Comparison of ENCODE assay signal across 8 cellular contexts in genomic region chr17:40560592-40561293, GRCh38. TPM values are rescaled to one million over a fixed set of nuclear protein-coding genes. Genes with fewer than 3 reads are reported as not detected.
DNase-seq lines count a peak whose midpoint lies in the region; ATAC-seq and TF ChIP-seq lines count a peak whose summit lies in the region.

No MANE protein-coding gene starts in this region.

- H3K27me3 ChIP-seq in AG04450 (ENCODE audit: control insufficient read depth, insufficient read depth, low read length), result peaks cover 21% of the 10 kb centered on the region
- no peaks in the 10 kb centered on the region for H3K27me3 ChIP-seq in dorsolateral prefrontal cortex

- intact Hi-C loops in dorsolateral prefrontal cortex (cut with DNase I), result loop anchor here (1.0 to 5.0 kb wide), 4 partner anchors 28 to 258 kb away; no protein-coding TSS in a partner anchor

- no peak overlapping the region for H3K27ac Mint-ChIP-seq in progenitor cell of endocrine pancreas

- no peaks in the 10 kb centered on the region for H3K9me3 Mint-ChIP-seq in progenitor cell of endocrine pancreas (ENCODE audit: low read depth)

- CTCF ChIA-PET in AG04450 (lab: Charles Lee), result interaction anchor here (0.6 to 7.7 kb wide), 28 partner anchors 9 to 343 kb away, joined by 3 to 174 read pairs (median 6); partner anchors contain the start of gene TOP2A

- H3K9me3 ChIP-seq in AG04450 (ENCODE audit: control insufficient read depth, insufficient read depth, low read length), result no peaks in the 10 kb centered on the region

- no peak for TF ChIP-seq CTCF in AG04450 (IDR thresholded peaks at IDR 0.05; ENCODE audit: low read depth, low read length)
- peak in 18 of 56 donors; percentile 1 to 52 (median 8) for TF ChIP-seq CTCF in dorsolateral prefrontal cortex (IDR thresholded peaks at IDR 0.05 in 54 of 56, conservative IDR thresholded peaks at IDR 0.05 in 2 of 56; ENCODE audit: low read depth in 1 of 56, partially characterized antibody in 56 of 56)
- TF ChIP-seq CTCF in progenitor cell of endocrine pancreas (IDR thresholded peaks at IDR 0.05; ENCODE audit: unreplicated experiment), result no peak

- H3K27ac ChIP-seq in AG04450 (ENCODE audit: low read depth, low read length) (peak overlapping the region; percentile 77), dorsolateral prefrontal cortex (peak overlapping the region in 36 of 59 donors; percentile 14 to 84 (median 60))

- no peaks in the 10 kb centered on the region for H3K36me3 Mint-ChIP-seq in progenitor cell of endocrine pancreas (ENCODE audit: insufficient read depth)

- peaks cover 50% of the 10 kb centered on the region for H3K27me3 Mint-ChIP-seq in progenitor cell of endocrine pancreas

- no peaks in the 10 kb centered on the region for H3K4me1 Mint-ChIP-seq in progenitor cell of endocrine pancreas (ENCODE audit: low read depth)

- POLR2A ChIA-PET in AG04450 (lab: Yijun Ruan, JAX), result interaction anchor here (0.6 to 2.0 kb wide), 8 partner anchors 9 to 111 kb away, joined by 3 to 16 read pairs (median 4); no protein-coding TSS in a partner anchor

- DNase-seq in AG04450 (ENCODE audit: low read depth, low spot score) (no peak), dorsolateral prefrontal cortex (peak in 3 of 10 donors; percentile 6 to 42 (median 12)), progenitor cell of endocrine pancreas (ENCODE audit: low spot score, unreplicated experiment) (peak; percentile 3), DMS153 (lab: John Stamatoyannopoulos, UW) (no peak), COLO668 (lab: John Stamatoyannopoulos, UW; ENCODE audit: unreplicated experiment) (no peak)
- DNase-seq in activated CD4-positive, CD25-positive, alpha-beta regulatory T cell (lab: John Stamatoyannopoulos, UW), result peak; percentile 39 to 67 (median 51)

- no peak overlapping the region for H3K4me3 Mint-ChIP-seq in progenitor cell of endocrine pancreas (ENCODE audit: low read depth)

- H3K4me3 ChIP-seq in AG04450 (ENCODE audit: low read depth, low read length) (no peak overlapping the region), dorsolateral prefrontal cortex (peak overlapping the region in 37 of 59 donors; percentile 4 to 53 (median 29))

- ATAC-seq in GM19328 (IDR thresholded peaks at IDR 0.05; ENCODE audit: unreplicated experiment), result peak; percentile 41
- ATAC-seq in HG03565 (IDR thresholded peaks at IDR 0.05; ENCODE audit: unreplicated experiment), result peak; percentile 39

RNA-seq across cellular contexts. Expression of gene CCR7, which starts 4.5 kb away (rescaled TPM):
- 0.12 and 0.22 TPM in 2 replicates for polyA plus RNA-seq in AG04450 (2011; rRNA removed)
- polyA minus RNA-seq in AG04450 (2011; rRNA and poly(A)+ RNA removed), result 0.09 and 0.22 TPM in 2 replicates
- total RNA-seq in dorsolateral prefrontal cortex (under 1 TPM in 4 of 120 experiments, not detected in 116; 0.25 to 0.49 (median 0.30) TPM), progenitor cell of endocrine pancreas (not detected in 2 replicates)

RNA-seq across cellular contexts. Expression of gene TNS4, which starts 59.3 kb away (rescaled TPM):
- polyA plus RNA-seq in AG04450 (2011; rRNA removed), result 0.07 and 0.10 TPM in 2 replicates
- polyA minus RNA-seq in AG04450 (2011; rRNA and poly(A)+ RNA removed), result 0.04 and 0.09 TPM in 2 replicates
- total RNA-seq in dorsolateral prefrontal cortex (not detected), progenitor cell of endocrine pancreas (not detected in 2 replicates)

Comparison
In these comparisons a context has a peak if more than half of its experiments do, and no peak if none do; other contexts are left out.
1. DNase-seq: peak in activated CD4-positive, CD25-positive, alpha-beta regulatory T cell (4 of 4) and progenitor cell of endocrine pancreas (single experiment); none in AG04450 (single experiment), DMS153 (single experiment) and COLO668 (single experiment).